Comparison of ENCODE assay signal across 8 cellular contexts in the genomic region with DNA sequence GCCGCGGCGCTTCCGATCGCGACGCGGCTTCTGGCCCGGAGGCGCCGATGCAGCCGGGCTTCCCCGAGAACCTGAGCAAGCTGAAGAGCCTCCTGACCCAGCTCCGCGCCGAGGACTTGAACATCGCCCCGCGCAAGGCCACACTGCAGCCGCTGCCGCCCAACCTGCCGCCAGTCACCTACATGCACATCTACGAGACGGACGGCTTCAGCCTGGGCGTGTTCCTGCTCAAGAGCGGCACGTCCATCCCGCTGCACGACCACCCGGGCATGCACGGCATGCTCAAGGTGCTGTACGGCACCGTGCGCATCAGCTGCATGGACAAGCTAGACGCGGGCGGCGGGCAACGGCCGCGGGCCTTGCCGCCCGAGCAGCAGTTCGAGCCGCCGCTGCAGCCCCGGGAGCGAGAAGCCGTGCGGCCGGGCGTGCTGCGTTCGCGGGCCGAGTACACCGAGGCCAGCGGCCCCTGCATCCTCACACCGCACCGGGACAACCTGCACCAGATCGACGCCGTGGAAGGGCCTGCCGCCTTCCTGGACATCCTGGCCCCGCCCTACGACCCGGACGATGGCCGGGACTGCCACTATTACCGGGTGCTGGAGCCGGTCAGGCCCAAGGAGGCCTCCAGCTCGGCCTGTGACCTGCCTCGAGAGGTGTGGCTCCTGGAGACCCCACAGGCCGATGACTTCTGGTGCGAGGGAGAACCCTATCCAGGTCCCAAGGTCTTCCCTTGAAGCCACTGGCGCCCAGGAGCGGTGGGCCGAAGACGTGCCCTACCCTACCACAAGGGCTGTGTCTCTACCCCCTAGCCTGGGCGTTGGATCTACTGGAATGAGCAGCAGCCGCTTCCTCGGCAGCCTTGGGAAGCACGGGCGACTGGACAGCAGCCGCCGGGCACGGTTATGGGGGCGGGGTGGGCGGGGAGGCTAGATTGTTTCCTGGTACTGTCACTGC. TPM values are rescaled to one million over a fixed set of nuclear protein-coding genes. Genes with fewer than 3 reads are reported as not detected.
A peak's percentile ranks its signal among the peaks of the same experiment; 100 is the strongest.
DNase-seq lines count a peak whose midpoint lies in the region; ATAC-seq and TF ChIP-seq lines count a peak whose summit lies in the region.

No MANE protein-coding gene starts in this region.

- H3K79me2 ChIP-seq in ACC112 (ENCODE audit: control insufficient read depth, insufficient read depth, low read length, unreplicated experiment) (peaks cover 39% of the 10 kb centered on the region), mammary epithelial cell (ENCODE audit: insufficient read depth, low read length) (peaks cover 46% of the 10 kb centered on the region)

- no TSS peak for BruUV-seq in mammary epithelial cell (replicated peaks; lab: Mats Ljungman, UMichigan)

- H4K20me1 ChIP-seq in mammary epithelial cell (ENCODE audit: insufficient read depth, low read length): no peaks in the 10 kb centered on the region

- H3K9me3 ChIP-seq in SJSA1 (replicated peaks) (no peaks in the 10 kb centered on the region), mammary epithelial cell (replicated peaks; ENCODE audit: insufficient read depth, low read length) (no peaks in the 10 kb centered on the region)

- H3K27me3 ChIP-seq in ACC112 (ENCODE audit: insufficient read depth, low read length) (no peaks in the 10 kb centered on the region), SJSA1 (replicated peaks) (no peaks in the 10 kb centered on the region), mammary epithelial cell (ENCODE audit: insufficient read depth, low read length) (no peaks in the 10 kb centered on the region)

- TF ChIP-seq CTCF in mammary epithelial cell (conservative IDR thresholded peaks at IDR 0.05 in 1 of 2, IDR thresholded peaks at IDR 0.05 in 1 of 2; ENCODE audit: extremely low read depth in 1 of 2, insufficient read depth in 1 of 2, low read depth in 1 of 2, low read length in 2 of 2): no peak

- WGBS in mammary epithelial cell (ENCODE audit: low coverage, missing lambda C conversion rate): 0% methylated on average over 26 of the region's 90 CpGs

- ATAC-seq in GM18502 (IDR thresholded peaks at IDR 0.05; ENCODE audit: poor library complexity, unreplicated experiment) (peak; percentile 27), HG03060 (IDR thresholded peaks at IDR 0.05; ENCODE audit: low read depth, unreplicated experiment) (peak; percentile 2)

- CTCF ChIA-PET in mammary epithelial cell (lab: Charles Lee; ENCODE audit: low non-redundant PET): no interaction called here

- H3K27ac ChIP-seq in ACC112 (ENCODE audit: low read depth, low read length): no peak overlapping the region
- peak overlapping the region; percentile 88 for H3K27ac ChIP-seq in SJSA1
- peak overlapping the region; percentile 76 for H3K27ac ChIP-seq in mammary epithelial cell (ENCODE audit: insufficient read depth, low read depth, low read length)

- H3K4me2 ChIP-seq in mammary epithelial cell (ENCODE audit: insufficient read depth, low read depth, low read length): peak overlapping the region; percentile 96

- H3K4me3 ChIP-seq in ACC112 (ENCODE audit: low read depth, low read length) (peak overlapping the region; percentile 95), SJSA1 (peak overlapping the region; percentile 90), mammary epithelial cell (replicated peaks in 1 of 3; ENCODE audit: insufficient read depth in 1 of 3, low read depth in 2 of 3, low read length in 3 of 3) (peak overlapping the region; percentile 96 to 100 (median 98))

- DNase-seq in SJSA1 (ENCODE audit: low read depth in 1 of 2, low spot score in 2 of 2): peak in 1 of 2 experiments; percentile 54
- DNase-seq in mammary epithelial cell: peak; percentile 61
- peak; percentile 34 for DNase-seq in kidney glomerular epithelial cell (lab: John Stamatoyannopoulos, UW)
- DNase-seq in stimulated activated CD4-positive, alpha-beta T cell treated with anti-CD3 and anti-CD28 coated beads, Interleukin-4, amount 100 ng/mL, for 24 hours: peak; percentile 67
- no peak for DNase-seq in GF-D8 (lab: John Stamatoyannopoulos, UW)

- H3K9ac ChIP-seq in mammary epithelial cell (ENCODE audit: insufficient read depth, low read length): peak overlapping the region; percentile 56

- H3K36me3 ChIP-seq in ACC112 (ENCODE audit: insufficient read depth, low read length): no peaks in the 10 kb centered on the region
- H3K36me3 ChIP-seq in SJSA1: peaks cover 33% of the 10 kb centered on the region
- H3K36me3 ChIP-seq in mammary epithelial cell (ENCODE audit: insufficient read depth, low read length): no peaks in the 10 kb centered on the region

- dilution Hi-C loops in mammary epithelial cell (cut with HindIII; ENCODE audit: low sequenced_read_pairs): no loop called here

- H2AFZ ChIP-seq in ACC112 (ENCODE audit: low read length, unreplicated experiment) (peak overlapping the region; percentile 90), mammary epithelial cell (ENCODE audit: low read depth, low read length) (peak overlapping the region; percentile 99)

- in situ Hi-C loops in mammary epithelial cell (cut with MboI; ENCODE audit: low sequenced_read_pairs in 2 of 2): loop anchor here (10.0 to 25.0 kb wide), 2 partner anchors 191 to 368 kb away; no protein-coding TSS in a partner anchor

- intact Hi-C loops in mammary epithelial cell (cut with micrococcal nuclease): loop anchor here (1.0 to 2.0 kb wide), 4 partner anchors 11 to 195 kb away; partner anchors contain the start of gene EGR2

- H3K4me1 ChIP-seq in ACC112 (ENCODE audit: control insufficient read depth, insufficient read depth, low read length, unreplicated experiment): peaks cover 9% of the 10 kb centered on the region
- H3K4me1 ChIP-seq in SJSA1 (replicated peaks): peaks cover 21% of the 10 kb centered on the region
- peaks cover 20% of the 10 kb centered on the region for H3K4me1 ChIP-seq in mammary epithelial cell (ENCODE audit: insufficient read depth, low read length)

RNA-seq across cellular contexts. Expression of gene ADO, which starts 0.9 kb away (rescaled TPM):
- 36.9 and 39.5 TPM in 2 replicates for total RNA-seq in SJSA1 (2014; rRNA removed; shearing (Covaris generic))
- total RNA-seq in mammary epithelial cell: 10 to 100 TPM; 22.3 to 26.5 TPM
- 9.8 TPM for polyA plus RNA-seq in mammary epithelial cell
- 7.7 TPM for polyA minus RNA-seq in mammary epithelial cell

RNA-seq across cellular contexts. Expression of gene EGR2, which starts 10.8 kb away (rescaled TPM):
- not detected in 2 replicates for total RNA-seq in SJSA1 (2014; rRNA removed; shearing (Covaris generic))
- total RNA-seq in mammary epithelial cell: 1 to 10 TPM in 1 of 2 donors, under 1 TPM in 1; 0.64 to 1.2 TPM
- polyA plus RNA-seq in mammary epithelial cell: 0.23 TPM
- polyA minus RNA-seq in mammary epithelial cell: not detected
